Comparison of ENCODE assay signal across 17 cellular contexts in the genomic region with DNA sequence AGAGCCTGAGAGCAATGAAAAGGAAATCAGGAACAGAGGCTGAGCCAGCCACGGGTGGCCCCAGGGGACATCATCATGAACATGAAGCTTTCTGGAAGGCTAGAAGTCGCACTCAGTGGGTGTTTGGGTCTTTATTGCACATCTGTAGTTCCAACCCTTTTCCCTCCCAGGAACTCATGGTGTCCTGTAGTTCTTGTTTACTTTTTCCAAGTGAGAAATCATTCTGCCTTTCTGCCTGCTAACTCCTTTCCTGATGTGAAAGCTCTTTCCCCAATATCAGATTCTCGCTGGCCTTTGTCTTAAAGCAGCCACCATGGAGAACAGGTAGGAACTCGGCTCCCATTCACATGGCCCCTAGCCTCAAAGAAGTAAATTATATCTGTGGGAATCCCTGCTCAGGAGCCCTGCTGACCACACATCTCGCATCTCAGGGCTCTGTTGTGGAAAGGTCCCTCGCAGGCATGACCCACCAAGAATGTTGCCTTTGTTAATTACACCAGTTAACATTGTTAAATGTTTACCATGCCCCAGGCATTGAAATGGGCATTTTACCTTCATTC.
DNase-seq lines count a peak whose midpoint lies in the region; ATAC-seq and TF ChIP-seq lines count a peak whose summit lies in the region.
"Had no signal": no experiment of that assay in that cellular context is flagged by ENCODE, and none has a peak within 500 bp of the region (broad histone marks: within the 10 kb centered on the region; RNA-seq: fewer than 3 reads in every experiment).

No MANE protein-coding gene starts in this region.

- whole genome bisulfite sequencing in heart left ventricle, 4 donors = 62 to 76% (median 68%) methylated on average over 6 of the region's 6 CpGs

- no peak for TF ChIP-seq CTCF in heart left ventricle (IDR thresholded peaks at IDR 0.05)
- no peak for TF ChIP-seq CTCF in osteoblast (IDR thresholded peaks at IDR 0.05; ENCODE audit: extremely low read depth, low read depth, low read length)
- TF ChIP-seq CTCF in uterus (IDR thresholded peaks at IDR 0.05) = no peak
- TF ChIP-seq CTCF in progenitor cell of endocrine pancreas (IDR thresholded peaks at IDR 0.05; ENCODE audit: unreplicated experiment) = no peak
- no peak for TF ChIP-seq CTCF in colonic mucosa (IDR thresholded peaks at IDR 0.05)

- no peak overlapping the region for H3K27ac Mint-ChIP-seq in progenitor cell of endocrine pancreas
- H3K27ac Mint-ChIP-seq: activated CD4-positive, alpha-beta memory T cell treated with anti-CD3 and anti-CD28 coated beads for 36 hours; activated T-helper 1 cell treated with anti-CD3 and anti-CD28 coated beads, Interleukin-12 subunit alpha, Interleukin-12 subunit beta, Interleukin-2, Interleukin-4 antibody, amounts not matched to agents 30 ng/mL and 10 ng/mL and 1 ng/mL, durations not matched to agents 14 hours and 24 hours and 36 hours; stimulated activated naive CD8-positive, alpha-beta T cell treated with anti-CD3 and anti-CD28 coated beads, Interleukin-15, Interleukin-2, amounts not matched to agents 100 ng/mL and 50 ng/mL, for 24 hours had no signal

- DNase-seq in heart left ventricle (peak in 2 of 5 donors; percentile 28 to 45), Right ventricle myocardium inferior (ENCODE audit: missing footprints) (no peak), left ventricle myocardium superior (peak; percentile 51), osteoblast (ENCODE audit: insufficient read length, low spot score, missing footprints) (no peak), uterus (no peak), progenitor cell of endocrine pancreas (ENCODE audit: low spot score, unreplicated experiment) (no peak), colonic mucosa (no peak)
- DNase-seq: activated CD4-positive, alpha-beta memory T cell treated with anti-CD3 and anti-CD28 coated beads for 36 hours; cortex of kidney; NCI-H1694 treated with DMSO at 0.1 percent for 48 hours; NCI-H524; OCI-M1 had no signal

- H3K27me3 ChIP-seq in heart left ventricle (no peaks in the 10 kb centered on the region), osteoblast (ENCODE audit: insufficient read depth, low read length) (no peaks in the 10 kb centered on the region), uterus (no peaks in the 10 kb centered on the region), colonic mucosa (no peaks in the 10 kb centered on the region)
- H3K27me3 ChIP-seq: neutrophil had no signal

- no peaks in the 10 kb centered on the region for H3K36me3 ChIP-seq in heart left ventricle
- no peaks in the 10 kb centered on the region for H3K36me3 ChIP-seq in osteoblast (ENCODE audit: insufficient read depth, low read length)
- no peaks in the 10 kb centered on the region for H3K36me3 ChIP-seq in uterus
- H3K36me3 ChIP-seq in colonic mucosa = no peaks in the 10 kb centered on the region
- H3K36me3 ChIP-seq: neutrophil had no signal

- TF ChIP-seq POLR2A in heart left ventricle (IDR thresholded peaks at IDR 0.05) = no peak
- TF ChIP-seq POLR2A in uterus (IDR thresholded peaks at IDR 0.05) = no peak

- H2AFZ ChIP-seq in osteoblast (ENCODE audit: low read length) = peak overlapping the region; percentile 7

- peaks cover 5% of the 10 kb centered on the region for H3K4me1 Mint-ChIP-seq in progenitor cell of endocrine pancreas (ENCODE audit: low read depth)

- H3K9me3 ChIP-seq in heart left ventricle (no peaks in the 10 kb centered on the region), osteoblast (ENCODE audit: low read depth, low read length) (no peaks in the 10 kb centered on the region), uterus (no peaks in the 10 kb centered on the region), colonic mucosa (no peaks in the 10 kb centered on the region)
- H3K9me3 ChIP-seq: neutrophil had no signal

- ATAC-seq in heart left ventricle (peak in 2 of 4 donors; percentile 13 to 41), Right ventricle myocardium inferior (no peak), left ventricle myocardium superior (peak; percentile 54), HG03565 (IDR thresholded peaks at IDR 0.05; ENCODE audit: unreplicated experiment) (no peak)

- H3K4me3 Mint-ChIP-seq in progenitor cell of endocrine pancreas (ENCODE audit: low read depth) = no peak overlapping the region
- H3K4me3 Mint-ChIP-seq: activated CD4-positive, alpha-beta memory T cell treated with anti-CD3 and anti-CD28 coated beads for 36 hours; activated T-helper 1 cell treated with anti-CD3 and anti-CD28 coated beads, Interleukin-12 subunit alpha, Interleukin-12 subunit beta, Interleukin-2, Interleukin-4 antibody, amounts not matched to agents 30 ng/mL and 10 ng/mL and 1 ng/mL, durations not matched to agents 14 hours and 24 hours and 36 hours; stimulated activated naive CD8-positive, alpha-beta T cell treated with anti-CD3 and anti-CD28 coated beads, Interleukin-15, Interleukin-2, amounts not matched to agents 100 ng/mL and 50 ng/mL, for 24 hours had no signal

- H3K79me2 ChIP-seq in osteoblast (ENCODE audit: insufficient read depth, low read length) = no peaks in the 10 kb centered on the region

- no peaks in the 10 kb centered on the region for H3K9me3 Mint-ChIP-seq in progenitor cell of endocrine pancreas (ENCODE audit: low read depth)
- H3K9me3 Mint-ChIP-seq: activated CD4-positive, alpha-beta memory T cell treated with anti-CD3 and anti-CD28 coated beads for 36 hours; stimulated activated naive CD8-positive, alpha-beta T cell treated with anti-CD3 and anti-CD28 coated beads, Interleukin-15, Interleukin-2, amounts not matched to agents 100 ng/mL and 50 ng/mL, for 24 hours had no signal

- H3K36me3 Mint-ChIP-seq in progenitor cell of endocrine pancreas (ENCODE audit: insufficient read depth) = no peaks in the 10 kb centered on the region
- H3K36me3 Mint-ChIP-seq: activated CD4-positive, alpha-beta memory T cell treated with anti-CD3 and anti-CD28 coated beads for 36 hours had no signal

- H3K4me2 ChIP-seq in osteoblast (ENCODE audit: insufficient read depth, low read length) = no peak overlapping the region

- H4K20me1 ChIP-seq in osteoblast (ENCODE audit: insufficient read depth, low read length) = no peaks in the 10 kb centered on the region

- H3K27ac ChIP-seq in heart left ventricle (peak overlapping the region; percentile 50 to 85 (median 79)), osteoblast (ENCODE audit: low read depth, low read length) (no peak overlapping the region), uterus (peak overlapping the region; percentile 45 to 65), colonic mucosa (no peak overlapping the region)
- H3K27ac ChIP-seq: neutrophil, SK-N-MC had no signal

- H3K27me3 Mint-ChIP-seq in progenitor cell of endocrine pancreas = no peaks in the 10 kb centered on the region
- H3K27me3 Mint-ChIP-seq: activated CD4-positive, alpha-beta memory T cell treated with anti-CD3 and anti-CD28 coated beads for 36 hours; stimulated activated naive CD8-positive, alpha-beta T cell treated with anti-CD3 and anti-CD28 coated beads, Interleukin-15, Interleukin-2, amounts not matched to agents 100 ng/mL and 50 ng/mL, for 24 hours had no signal

- no peak overlapping the region for H3K4me3 ChIP-seq in heart left ventricle
- H3K4me3 ChIP-seq in osteoblast (ENCODE audit: insufficient read depth, low read length) = no peak overlapping the region
- H3K4me3 ChIP-seq in uterus = no peak overlapping the region
- H3K4me3 ChIP-seq in colonic mucosa = no peak overlapping the region
- H3K4me3 ChIP-seq: SK-N-MC had no signal

- intact Hi-C loops in heart left ventricle (cut with DNase I) = loop anchor here in 2 of 10 donors (5.0 to 10.0 kb wide), 3 partner anchors 104 to 434 kb away; no protein-coding TSS in a partner anchor
- intact Hi-C loops in Right ventricle myocardium inferior (cut with DNase I) = no loop called here
- intact Hi-C loops in left ventricle myocardium superior (cut with micrococcal nuclease) = no loop called here
- intact Hi-C loops in uterus (cut with DNase I; ENCODE audit: low total_unique reads) = no loop called here
- intact Hi-C loops in colonic mucosa (cut with DNase I) = no loop called here

- H3K4me1 ChIP-seq in heart left ventricle = peaks cover 13 to 47% (median 32%) of the 10 kb centered on the region in 12 donors
- H3K4me1 ChIP-seq in osteoblast (ENCODE audit: insufficient read depth, low read length) = peaks cover 16% of the 10 kb centered on the region
- H3K4me1 ChIP-seq in uterus = no peaks in the 10 kb centered on the region
- no peaks in the 10 kb centered on the region for H3K4me1 ChIP-seq in colonic mucosa

- no peak overlapping the region for H3K9ac ChIP-seq in colonic mucosa (ENCODE audit: low read depth in 2 of 2, low read length in 2 of 2)

Comparison
In these comparisons a context has a peak if more than half of its experiments do, and no peak if none do; other contexts are left out.
1. H3K27ac ChIP-seq: peak in heart left ventricle (12 of 12) and uterus (2 of 2); none in osteoblast (single experiment) and colonic mucosa (single experiment).